In the genomic region with DNA sequence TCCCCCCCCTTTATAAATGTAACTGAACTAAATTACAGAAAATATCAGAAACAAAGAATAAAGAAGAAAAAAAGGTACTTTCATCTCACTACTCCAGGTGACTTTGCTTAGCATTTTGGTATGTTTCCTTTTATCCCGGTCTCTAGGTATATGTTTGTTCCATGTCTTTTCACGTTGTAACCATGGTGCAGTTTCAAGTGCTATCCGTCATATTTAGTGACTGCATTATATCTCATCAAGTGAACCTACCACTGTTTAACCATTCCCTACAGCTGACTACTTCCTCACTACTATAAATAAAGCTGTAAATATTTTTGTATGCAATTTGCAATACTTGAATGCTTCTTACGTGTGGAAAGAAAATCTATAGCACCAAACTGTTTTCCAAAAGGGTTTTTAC, we compare ENCODE assay signal across 8 cellular contexts. TPM values are rescaled to one million over a fixed set of nuclear protein-coding genes. Genes with fewer than 3 reads are reported as not detected.
DNase-seq lines count a peak whose midpoint lies in the region; ATAC-seq and TF ChIP-seq lines count a peak whose summit lies in the region.

No MANE protein-coding gene starts in this region.

- H3K9me3 Mint-ChIP-seq in activated T-cell treated with anti-CD3 and anti-CD28 coated beads, Interleukin-2, amount 50 U/mL, for 72 hours, result peaks cover 0 to 5% of the 10 kb centered on the region in 2 donors

- H3K4me3 ChIP-seq in fibroblast of the aortic adventitia (ENCODE audit: low read depth, low read length) (peak overlapping the region; percentile 93), stomach smooth muscle (ENCODE audit: low read length in 2 of 2) (peak overlapping the region; percentile 92 to 94)

- H3K27me3 Mint-ChIP-seq in activated T-cell treated with anti-CD3 and anti-CD28 coated beads, Interleukin-2, amount 50 U/mL, for 72 hours (ENCODE audit: low read depth), result no peaks in the 10 kb centered on the region

- H3K9me3 ChIP-seq in stomach smooth muscle (ENCODE audit: control insufficient read depth in 2 of 2, low read length in 2 of 2), result no peaks in the 10 kb centered on the region

- peaks cover 15% of the 10 kb centered on the region for H3K4me1 Mint-ChIP-seq in activated T-cell treated with anti-CD3 and anti-CD28 coated beads, Interleukin-2, amount 50 U/mL, for 72 hours (ENCODE audit: low read depth)

- H3K36me3 Mint-ChIP-seq in activated T-cell treated with anti-CD3 and anti-CD28 coated beads, Interleukin-2, amount 50 U/mL, for 72 hours (ENCODE audit: insufficient read depth in 2 of 2), result peaks cover 9 to 10% of the 10 kb centered on the region in 2 donors

- peak overlapping the region; percentile 87 for H3K27ac Mint-ChIP-seq in activated T-cell treated with anti-CD3 and anti-CD28 coated beads, Interleukin-2, amount 50 U/mL, for 72 hours

- no peaks in the 10 kb centered on the region for H3K27me3 ChIP-seq in stomach smooth muscle (ENCODE audit: control insufficient read depth in 1 of 2, insufficient read depth in 2 of 2, low read length in 2 of 2)

- H3K9ac ChIP-seq in stomach smooth muscle (ENCODE audit: low read length in 2 of 2), result no peak overlapping the region

- no peak for DNase-seq in activated T-cell treated with anti-CD3 and anti-CD28 coated beads, Interleukin-2, amount 50 U/mL, for 72 hours
- DNase-seq in activated T-cell treated with anti-CD3 and anti-CD28 coated beads for 4 hours, result no peak
- DNase-seq in SW480 (ENCODE audit: low spot score), result peak; percentile 6
- DNase-seq in fibroblast of the aortic adventitia (ENCODE audit: low read depth), result no peak
- no peak for DNase-seq in COR-L47 (lab: John Stamatoyannopoulos, UW)

- H3K4me3 Mint-ChIP-seq in activated T-cell treated with anti-CD3 and anti-CD28 coated beads, Interleukin-2, amount 50 U/mL, for 72 hours, result peak overlapping the region in 1 of 2 donors; percentile 96

- H3K36me3 ChIP-seq in stomach smooth muscle (ENCODE audit: control insufficient read depth in 2 of 2, insufficient read depth in 2 of 2, low read length in 2 of 2), result no peaks in the 10 kb centered on the region

- no peak for ATAC-seq in activated T-cell treated with anti-CD3 and anti-CD28 coated beads, Interleukin-2, amount 50 U/mL, for 72 hours (replicated peaks in 1 of 2)
- ATAC-seq in HG02884 (IDR thresholded peaks at IDR 0.05; ENCODE audit: unreplicated experiment) (no peak), GM21619 (IDR thresholded peaks at IDR 0.05; ENCODE audit: unreplicated experiment) (no peak)

- H3K4me1 ChIP-seq in stomach smooth muscle (ENCODE audit: control insufficient read depth, insufficient read depth, low read length), result peaks cover 15% of the 10 kb centered on the region

- TF ChIP-seq CTCF in fibroblast of the aortic adventitia (IDR thresholded peaks at IDR 0.05; ENCODE audit: insufficient read depth, low read length), result no peak

- H3K27ac ChIP-seq in stomach smooth muscle (ENCODE audit: low read length), result no peak overlapping the region

RNA-seq across cellular contexts. Expression of a gene that starts 2.2 kb away (rescaled TPM):
- total RNA-seq in activated T-cell treated with anti-CD3 and anti-CD28 coated beads, Interleukin-2, amount 50 U/mL, for 72 hours, result 10 to 100 TPM; 65.0 to 65.7 TPM
- 69.0 and 102 TPM in 2 replicates for total RNA-seq in fibroblast of the aortic adventitia (ENCODE audit: low replicate concordance)

RNA-seq across cellular contexts. Expression of a gene that starts 42.6 kb away (rescaled TPM):
- total RNA-seq in activated T-cell treated with anti-CD3 and anti-CD28 coated beads, Interleukin-2, amount 50 U/mL, for 72 hours, result 10 to 100 TPM; 25.1 to 31.8 TPM
- 0.18 TPM in 1 of 2 replicates, not detected in the other for total RNA-seq in fibroblast of the aortic adventitia (ENCODE audit: low replicate concordance)

RNA-seq across cellular contexts. Expression of a gene that starts 53.4 kb away (rescaled TPM):
- 10 to 100 TPM; 31.5 to 40.8 TPM for total RNA-seq in activated T-cell treated with anti-CD3 and anti-CD28 coated beads, Interleukin-2, amount 50 U/mL, for 72 hours
- total RNA-seq in fibroblast of the aortic adventitia (ENCODE audit: low replicate concordance), result 15.8 and 22.5 TPM in 2 replicates

Comparison
In these comparisons a context has a peak if more than half of its experiments do, and no peak if none do; other contexts are left out.
1. RNA of a gene that starts 42.6 kb away (total RNA-seq): 25.1 to 31.8 TPM in activated T-cell treated with anti-CD3 and anti-CD28 coated beads, Interleukin-2, amount 50 U/mL, for 72 hours; 0.18 TPM in fibroblast of the aortic adventitia; every median in the first group is over 10 times any median in the second.